In the genomic region with DNA sequence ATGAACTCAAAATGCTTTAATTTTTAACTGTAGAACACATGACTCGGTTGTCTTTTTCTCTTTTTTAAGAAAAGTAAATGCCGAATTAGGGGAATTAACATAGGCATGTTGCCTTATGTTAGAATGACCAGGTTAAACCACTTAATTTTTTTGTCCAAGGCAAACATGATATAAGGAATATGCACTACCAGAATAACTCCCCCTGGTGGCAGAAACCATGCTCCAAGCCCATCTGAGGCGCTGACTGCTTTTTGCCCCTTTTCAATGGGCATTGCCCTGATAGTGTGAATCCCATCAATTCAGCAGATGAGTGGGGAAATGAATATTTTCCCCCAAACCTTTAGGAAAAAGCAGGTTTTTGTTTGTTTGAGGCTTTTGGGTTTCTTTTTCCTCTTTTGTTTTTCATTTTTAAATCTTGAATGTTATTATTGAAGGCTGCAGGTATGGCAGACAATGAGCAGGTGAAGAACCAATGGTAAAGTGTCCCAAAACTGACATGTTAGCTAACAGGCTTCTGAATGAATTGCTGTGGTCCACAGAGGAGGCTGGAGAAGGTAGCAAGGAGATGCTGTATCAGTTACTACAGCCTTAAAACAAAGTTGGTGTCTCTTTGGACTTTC, we compare ENCODE assay signal across 8 cellular contexts.
DNase-seq lines count a peak whose midpoint lies in the region; ATAC-seq and TF ChIP-seq lines count a peak whose summit lies in the region.

No MANE protein-coding gene starts in this region.

- RAD21 ChIA-PET in HCT116 (lab: Charles Lee; ENCODE audit: low non-redundant PET in 1 of 2, low total read pairs in 2 of 2, uncharacterized antibody in 2 of 2, unreplicated experiment in 2 of 2) = interaction anchor here in 1 of 2 experiments (0.7 kb wide), 1 partner anchor 11 kb away, joined by 3 read pairs; no protein-coding TSS in a partner anchor

- H3K36me3 Mint-ChIP-seq in neural crest cell (ENCODE audit: low read depth) = no peaks in the 10 kb centered on the region

- H3K27ac ChIP-seq in HCT116 (ENCODE audit: low read depth, low read length) (no peak overlapping the region), OCI-LY7 (ENCODE audit: low read depth, low read length, poor library complexity, severe bottlenecking) (no peak overlapping the region)

- no peak overlapping the region for H3K27ac Mint-ChIP-seq in neural crest cell (ENCODE audit: unreplicated experiment)

- no peak overlapping the region for H2AFZ ChIP-seq in HCT116 (ENCODE audit: low read depth, low read length, poor library complexity, severe bottlenecking)
- no peak overlapping the region for H2AFZ ChIP-seq in OCI-LY7 (ENCODE audit: low read length)

- intact Hi-C loops in HCT116 (cut with micrococcal nuclease) (loop anchor here (1.0 to 5.0 kb wide), 4 partner anchors 158 to 518 kb away; no protein-coding TSS in a partner anchor), OCI-LY7 (cut with micrococcal nuclease; ENCODE audit: unreplicated experiment) (no loop called here)

- BruUV-seq in HCT116 (replicated peaks; lab: Mats Ljungman, UMichigan) (no TSS peak), OCI-LY7 (replicated peaks; lab: Mats Ljungman, UMichigan) (no TSS peak)

- no peaks in the 10 kb centered on the region for H3K4me1 Mint-ChIP-seq in neural crest cell

- H3K4me3 Mint-ChIP-seq in neural crest cell = no peak overlapping the region

- TF ChIP-seq CTCF in HCT116 (IDR thresholded peaks at IDR 0.05 in 2 of 3, conservative IDR thresholded peaks at IDR 0.05 in 1 of 3; ENCODE audit: borderline replicate concordance in 1 of 3, insufficient read depth in 1 of 3, low read depth in 2 of 3, low read length in 2 of 3) = peak; percentile 68 to 94 (median 88)
- TF ChIP-seq CTCF in OCI-LY7 (conservative IDR thresholded peaks at IDR 0.05; ENCODE audit: low read length) = peak; percentile 81
- TF ChIP-seq CTCF in neural crest cell (conservative IDR thresholded peaks at IDR 0.05) = peak; percentile 85

- TF ChIP-seq RAD21 in HCT116 (IDR thresholded peaks at IDR 0.05; ENCODE audit: low read depth) = peak; percentile 68

- H3K27me3 Mint-ChIP-seq in neural crest cell (ENCODE audit: low read depth) = peaks cover 27% of the 10 kb centered on the region

- H3K9me3 Mint-ChIP-seq in neural crest cell = no peaks in the 10 kb centered on the region

- H3K27me3 ChIP-seq in HCT116 (ENCODE audit: insufficient read depth, low read length) = peaks cover 56% of the 10 kb centered on the region

- POLR2A ChIA-PET in HCT116 (lab: Charles Lee) = no interaction called here
- POLR2A ChIA-PET in OCI-LY7 (lab: Charles Lee) = no interaction called here

- H3K4me2 ChIP-seq in HCT116 (ENCODE audit: low read length) (no peak overlapping the region), OCI-LY7 (ENCODE audit: low read length) (no peak overlapping the region)

- no peak for TF ChIP-seq POLR2A in HCT116 (IDR thresholded peaks at IDR 0.05; ENCODE audit: borderline replicate concordance, extremely low read depth, insufficient read depth, insufficient read length)

- H3K79me2 ChIP-seq in HCT116 (ENCODE audit: insufficient read depth, low read length) (no peaks in the 10 kb centered on the region), OCI-LY7 (ENCODE audit: insufficient read depth, low read depth, low read length) (no peaks in the 10 kb centered on the region)

- H3K4me1 ChIP-seq in HCT116 (ENCODE audit: control insufficient read depth in 1 of 2, insufficient read depth in 2 of 2, low read length in 2 of 2) (no peaks in the 10 kb centered on the region), OCI-LY7 (ENCODE audit: insufficient read depth, low read length, poor library complexity, severe bottlenecking) (no peaks in the 10 kb centered on the region)

- H3K36me3 ChIP-seq in HCT116 (ENCODE audit: control insufficient read depth in 1 of 2, insufficient read depth in 2 of 2, low read length in 2 of 2) (no peaks in the 10 kb centered on the region), OCI-LY7 (ENCODE audit: insufficient read depth, low read length) (no peaks in the 10 kb centered on the region)

- H4K20me1 ChIP-seq in HCT116 (ENCODE audit: insufficient read depth) (no peaks in the 10 kb centered on the region), OCI-LY7 (ENCODE audit: insufficient read depth, low read length) (no peaks in the 10 kb centered on the region)

- DNase-seq in NCI-H510A treated with DMSO at 0.1 percent for 48 hours (lab: John Stamatoyannopoulos, UW) (peak; percentile 1), NCI-H510A (lab: John Stamatoyannopoulos, UW) (no peak), HCT116 (ENCODE audit: low read depth, low spot score) (peak; percentile 66), OCI-LY7 (ENCODE audit: low spot score) (peak; percentile 46), neural crest cell (ENCODE audit: low read depth, low spot score) (peak; percentile 56), NCI-H2081 (lab: John Stamatoyannopoulos, UW) (no peak)
- peak; percentile 3 for DNase-seq in effector CD4-positive, alpha-beta T cell

- H3K9me2 ChIP-seq in HCT116 (ENCODE audit: insufficient read depth) = no peaks in the 10 kb centered on the region
- no peaks in the 10 kb centered on the region for H3K9me2 ChIP-seq in OCI-LY7 (ENCODE audit: insufficient read depth, low read length)

- no peak overlapping the region for H3K4me3 ChIP-seq in HCT116 (replicated peaks in 1 of 2; ENCODE audit: low read depth in 1 of 2, low read length in 2 of 2)
- H3K4me3 ChIP-seq in OCI-LY7 (ENCODE audit: low read depth, low read length, poor library complexity, severe bottlenecking) = no peak overlapping the region

- H3K9ac ChIP-seq in HCT116 (ENCODE audit: low read length) = no peak overlapping the region

- ATAC-seq in HCT116 = peak; percentile 92
- no peak for ATAC-seq in GM18511 (IDR thresholded peaks at IDR 0.05; ENCODE audit: unreplicated experiment)

- CTCF ChIA-PET in HCT116 (lab: Charles Lee) = interaction anchor here (0.7 to 3.8 kb wide), 5 partner anchors 8 to 157 kb away, joined by 3 to 26 read pairs (median 4); no protein-coding TSS in a partner anchor
- CTCF ChIA-PET in OCI-LY7 (lab: Charles Lee; ENCODE audit: unreplicated experiment) = no interaction called here

- H3K9me3 ChIP-seq in HCT116 (ENCODE audit: control insufficient read depth in 1 of 2, insufficient read depth in 1 of 2, low read depth in 1 of 2, low read length in 2 of 2) = no peaks in the 10 kb centered on the region
- H3K9me3 ChIP-seq in OCI-LY7 (ENCODE audit: low read length) = no peaks in the 10 kb centered on the region

TF ChIP-seq in HCT116, 20 proteins besides CTCF, POLR2A, EP300 and RAD21 (continues in another document):
- TF ChIP-seq SRF (IDR thresholded peaks at IDR 0.05; ENCODE audit: low read depth) (no peak), FOSL1 (IDR thresholded peaks at IDR 0.05; ENCODE audit: low read depth) (no peak), POLR2AphosphoS5 (IDR thresholded peaks at IDR 0.05; ENCODE audit: low read depth, low read length) (no peak), TCF7L2 (IDR thresholded peaks at IDR 0.05; ENCODE audit: borderline replicate concordance, extremely low read depth, insufficient read depth, insufficient read length) (no peak), EGR1 (IDR thresholded peaks at IDR 0.05; ENCODE audit: low read depth) (no peak), ELF1 (IDR thresholded peaks at IDR 0.05; ENCODE audit: borderline replicate concordance, low read depth) (no peak), ZNF274 (IDR thresholded peaks at IDR 0.05; ENCODE audit: low read depth, low read length) (no peak), SIN3A (IDR thresholded peaks at IDR 0.05; ENCODE audit: low read depth) (no peak), SP1 (IDR thresholded peaks at IDR 0.05; ENCODE audit: low read depth) (no peak), CEBPB (IDR thresholded peaks at IDR 0.05; ENCODE audit: low read depth) (no peak), YY1 (IDR thresholded peaks at IDR 0.05; ENCODE audit: extremely low read depth, insufficient replicate concordance, low read depth, low read length) (no peak), EZH2phosphoT487 (IDR thresholded peaks at IDR 0.05; ENCODE audit: borderline replicate concordance) (no peak), ZFX (IDR thresholded peaks at IDR 0.05) (no peak), JUND (IDR thresholded peaks at IDR 0.05) (no peak)
- TF ChIP-seq, protein P1, sequence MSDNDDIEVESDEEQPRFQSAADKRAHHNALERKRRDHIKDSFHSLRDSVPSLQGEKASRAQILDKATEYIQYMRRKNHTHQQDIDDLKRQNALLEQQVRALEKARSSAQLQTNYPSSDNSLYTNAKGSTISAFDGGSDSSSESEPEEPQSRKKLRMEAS (IDR thresholded peaks at IDR 0.05) = no peak
- TF ChIP-seq, protein P2, sequence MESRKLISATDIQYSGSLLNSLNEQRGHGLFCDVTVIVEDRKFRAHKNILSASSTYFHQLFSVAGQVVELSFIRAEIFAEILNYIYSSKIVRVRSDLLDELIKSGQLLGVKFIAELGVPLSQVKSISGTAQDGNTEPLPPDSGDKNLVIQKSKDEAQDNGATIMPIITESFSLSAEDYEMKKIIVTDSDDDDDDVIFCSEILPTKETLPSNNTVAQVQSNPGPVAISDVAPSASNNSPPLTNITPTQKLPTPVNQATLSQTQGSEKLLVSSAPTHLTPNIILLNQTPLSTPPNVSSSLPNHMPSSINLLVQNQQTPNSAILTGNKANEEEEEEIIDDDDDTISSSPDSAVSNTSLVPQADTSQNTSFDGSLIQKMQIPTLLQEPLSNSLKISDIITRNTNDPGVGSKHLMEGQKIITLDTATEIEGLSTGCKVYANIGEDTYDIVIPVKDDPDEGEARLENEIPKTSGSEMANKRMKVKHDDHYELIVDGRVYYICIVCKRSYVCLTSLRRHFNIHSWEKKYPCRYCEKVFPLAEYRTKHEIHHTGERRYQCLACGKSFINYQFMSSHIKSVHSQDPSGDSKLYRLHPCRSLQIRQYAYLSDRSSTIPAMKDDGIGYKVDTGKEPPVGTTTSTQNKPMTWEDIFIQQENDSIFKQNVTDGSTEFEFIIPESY (IDR thresholded peaks at IDR 0.05; ENCODE audit: extremely low read depth, insufficient replicate concordance, low read length) = no peak

Comparison
In these comparisons a context has a peak if more than half of its experiments do, and no peak if none do; other contexts are left out.
1. DNase-seq: peak in NCI-H510A treated with DMSO at 0.1 percent for 48 hours (single experiment), HCT116 (single experiment), OCI-LY7 (single experiment), effector CD4-positive, alpha-beta T cell (single experiment) and neural crest cell (single experiment); none in NCI-H510A (single experiment) and NCI-H2081 (0 of 2).
2. Peak in every context shown above with its lines, with median percentiles within 50 percentile points of each other: CTCF ChIP-seq.